In the genomic region with DNA sequence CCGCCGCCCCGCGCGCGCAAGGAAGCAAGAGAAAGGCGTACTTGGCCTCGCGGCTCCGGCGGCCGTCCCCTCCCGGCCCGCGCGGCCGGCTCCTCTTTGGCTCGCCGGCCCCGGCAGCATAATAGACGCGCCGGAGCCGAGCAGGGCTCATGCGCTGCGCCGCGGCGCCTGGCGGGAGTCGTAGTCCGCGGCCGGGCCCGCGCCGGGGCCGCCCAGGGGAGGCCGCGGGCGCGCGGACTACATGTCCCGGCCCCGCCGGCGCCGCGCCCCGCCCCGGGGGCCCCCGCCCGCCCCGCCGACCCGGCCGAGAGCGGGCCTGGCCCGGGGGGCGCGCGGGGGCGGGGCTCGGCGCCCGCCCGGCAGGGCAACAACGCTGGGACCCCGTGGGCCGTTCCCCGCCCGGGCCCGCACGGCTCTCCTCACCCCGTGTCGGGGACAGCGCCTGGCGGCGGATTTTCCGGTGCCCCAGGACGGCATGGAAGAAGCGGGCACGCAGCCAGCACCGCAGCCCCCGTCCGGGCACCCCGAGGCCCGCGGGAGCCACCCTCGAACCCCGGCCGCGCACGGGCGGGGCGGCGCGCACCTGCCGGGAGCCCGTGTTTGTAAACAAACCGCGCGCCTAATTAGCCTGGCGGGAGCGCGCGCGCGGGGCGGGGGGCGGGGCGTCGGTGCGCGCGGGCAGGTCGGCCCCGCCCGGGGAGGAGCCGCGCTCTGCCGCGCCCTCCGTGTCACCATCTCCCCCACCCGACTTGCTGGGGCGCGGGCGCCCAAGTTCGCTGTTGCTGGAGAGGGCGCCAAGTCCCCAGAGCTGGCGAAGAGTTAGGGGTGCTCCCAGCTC, we compare ENCODE assay signal across 8 cellular contexts. TPM values are rescaled to one million over a fixed set of nuclear protein-coding genes. Genes with fewer than 3 reads are reported as not detected.
DNase-seq lines count a peak whose midpoint lies in the region; ATAC-seq, FAIRE-seq and TF ChIP-seq lines count a peak whose summit lies in the region.

A gene (minus strand): TSS at position 123 of the 838 bp plus-strand sequence. CDS start 14,549 bp downstream, outside the sequence.

- WGBS in urinary bladder, result under 1% methylated on average over 129 of the region's 131 CpGs

- no peaks in the 10 kb centered on the region for H3K4me1 ChIP-seq in urinary bladder (ENCODE audit: insufficient read depth)

- no peaks in the 10 kb centered on the region for H3K36me3 ChIP-seq in urinary bladder (ENCODE audit: insufficient read depth)

- no peak for TF ChIP-seq POLR2A in GM12891 (IDR thresholded peaks at IDR 0.05; ENCODE audit: low read depth, low read length)

- H3K27ac ChIP-seq in urinary bladder (ENCODE audit: low read depth), result peak within 1 kb of the TSS; percentile 99

- ATAC-seq in HG02678 (IDR thresholded peaks at IDR 0.05; ENCODE audit: unreplicated experiment) (peak; percentile 81), left ventricle myocardium superior (peak; percentile 87)

- intact Hi-C loops in T-helper 1 cell treated with Interleukin-12 subunit alpha and Interleukin-12 subunit beta and Interleukin-4 antibody, amounts not matched to agents 30 ng/mL and 1 ng/mL, for 36 hours (cut with micrococcal nuclease), result loop anchor here (1.0 to 10.0 kb wide), 13 partner anchors 31 to 1839 kb away; a partner anchor contains a TSS
- intact Hi-C loops in left ventricle myocardium superior (cut with micrococcal nuclease), result no loop called here

- FAIRE-seq in GM12891 (lab: Jason Lieb, UNC), result peak; percentile 92

- peak within 1 kb of the TSS; percentile 95 for H3K4me3 ChIP-seq in urinary bladder (ENCODE audit: low read depth, low read length)

- peak; percentile 87 for DNase-seq in GM12891 (ENCODE audit: insufficient read length, low spot score)
- DNase-seq in NCI-H128 (lab: John Stamatoyannopoulos, UW; ENCODE audit: unreplicated experiment), result peak; percentile 82
- DNase-seq in amniotic epithelial cell (ENCODE audit: low read depth), result peak; percentile 84
- peak; percentile 94 for DNase-seq in left ventricle myocardium superior
- peak; percentile 64 for DNase-seq in pulmonary artery endothelial cell (ENCODE audit: low read depth, low spot score)

TF ChIP-seq in GM12891, 5 proteins besides CTCF, POLR2A, EP300 and RAD21:
- TF ChIP-seq POLR2AphosphoS5 (IDR thresholded peaks at IDR 0.05; ENCODE audit: low read depth, low read length) (no peak), POU2F2 (IDR thresholded peaks at IDR 0.05; ENCODE audit: low read depth, low read length) (no peak), SPI1 (IDR thresholded peaks at IDR 0.05; ENCODE audit: low read depth, low read length) (no peak), TAF1 (IDR thresholded peaks at IDR 0.05; ENCODE audit: low read depth, low read length) (no peak), PAX5 (IDR thresholded peaks at IDR 0.05; ENCODE audit: insufficient read depth, low read length, severe bottlenecking) (no peak)

RNA-seq across cellular contexts. Expression of the gene that starts here (rescaled TPM):
- 6.1 TPM for polyA plus RNA-seq in GM12891 (2012; ENCODE audit: low read depth, missing spikeins)
- 24.2 and 26.3 TPM in 2 replicates for total RNA-seq in T-helper 1 cell treated with Interleukin-12 subunit alpha and Interleukin-12 subunit beta and Interleukin-4 antibody, amounts not matched to agents 30 ng/mL and 1 ng/mL, for 36 hours
- total RNA-seq in left ventricle myocardium superior (28.7 TPM), pulmonary artery endothelial cell (10.0 and 12.3 TPM in 2 replicates), urinary bladder (11.6 TPM)
- 20.2 TPM for polyA plus RNA-seq in urinary bladder

Comparison
In these comparisons a context has a peak if more than half of its experiments do, and no peak if none do; other contexts are left out.
1. Peak in every context shown above with its lines: DNase-seq, ATAC-seq, H3K4me3 ChIP-seq and H3K27ac ChIP-seq.